8 cellular contexts compared by ENCODE assay signal in genomic region chr9:34139477-34140146, GRCh38. TPM values are rescaled to one million over a fixed set of nuclear protein-coding genes. Genes with fewer than 3 reads are reported as not detected.
DNase-seq lines count a peak whose midpoint lies in the region; ATAC-seq and TF ChIP-seq lines count a peak whose summit lies in the region.

No MANE protein-coding gene starts in this region.

- POLR2A ChIA-PET in AG04450 (lab: Yijun Ruan, JAX): interaction anchor here (0.6 kb wide), 1 partner anchor 118 kb away, joined by 6 read pairs; no protein-coding TSS in a partner anchor

- TF ChIP-seq CTCF in AG04450 (IDR thresholded peaks at IDR 0.05; ENCODE audit: low read depth, low read length): peak; percentile 40
- peak in 1 of 2 donors; percentile 58 for TF ChIP-seq CTCF in right atrium auricular region (IDR thresholded peaks at IDR 0.05)

- CTCF ChIA-PET in AG04450 (lab: Charles Lee): interaction anchor here (0.6 to 1.7 kb wide), 3 partner anchors 13 to 113 kb away, joined by 3 to 5 read pairs (median 5); no protein-coding TSS in a partner anchor

- H3K4me3 ChIP-seq in AG04450 (ENCODE audit: low read depth, low read length) (no peak overlapping the region), right atrium auricular region (no peak overlapping the region)

- no peaks in the 10 kb centered on the region for H3K4me1 ChIP-seq in right atrium auricular region

- H3K9me3 ChIP-seq in AG04450 (ENCODE audit: control insufficient read depth, insufficient read depth, low read length): peaks cover 4% of the 10 kb centered on the region; the same call in 1 of the 2 replicates
- no peaks in the 10 kb centered on the region for H3K9me3 ChIP-seq in right atrium auricular region

- H3K27ac ChIP-seq in AG04450 (ENCODE audit: low read depth, low read length) (no peak overlapping the region), right atrium auricular region (no peak overlapping the region)

- TF ChIP-seq POLR2A in GM18505 (IDR thresholded peaks at IDR 0.05; ENCODE audit: borderline replicate concordance, extremely low read depth, insufficient read depth, insufficient read length): no peak

- H3K27me3 ChIP-seq in AG04450 (ENCODE audit: control insufficient read depth, insufficient read depth, low read length) (no peaks in the 10 kb centered on the region), right atrium auricular region (no peaks in the 10 kb centered on the region)

- no peaks in the 10 kb centered on the region for H3K36me3 ChIP-seq in right atrium auricular region

- DNase-seq in AG04450 (ENCODE audit: low read depth, low spot score) (peak; percentile 60), HT-29 (ENCODE audit: low spot score) (peak; percentile 49), UCSD-AML1 (lab: John Stamatoyannopoulos, UW; ENCODE audit: unreplicated experiment) (peak; percentile 41), right atrium auricular region (ENCODE audit: low spot score) (peak; percentile 85), islet precursor cell (no peak), NCI-H128 (lab: John Stamatoyannopoulos, UW; ENCODE audit: unreplicated experiment) (no peak)

- ATAC-seq in HG03565 (IDR thresholded peaks at IDR 0.05; ENCODE audit: unreplicated experiment) (no peak), GM18505 (IDR thresholded peaks at IDR 0.05; ENCODE audit: unreplicated experiment) (no peak)

RNA-seq across cellular contexts. Expression of gene DCAF12, which starts 13.1 kb away (rescaled TPM):
- polyA plus RNA-seq in AG04450 (2011; rRNA removed): 27.8 and 29.4 TPM in 2 replicates
- polyA minus RNA-seq in AG04450 (2011; rRNA and poly(A)+ RNA removed): 30.6 and 38.4 TPM in 2 replicates
- 24.5 and 28.6 TPM in 2 replicates for total RNA-seq in HT-29 (2014; rRNA removed; shearing (Covaris generic))
- total RNA-seq in right atrium auricular region: 10 to 100 TPM; 20.4 to 20.6 TPM

RNA-seq across cellular contexts. Expression of gene UBAP1, which starts 39.2 kb away (rescaled TPM):
- 56.7 and 57.3 TPM in 2 replicates for polyA plus RNA-seq in AG04450 (2011; rRNA removed)
- 55.3 and 57.3 TPM in 2 replicates for polyA minus RNA-seq in AG04450 (2011; rRNA and poly(A)+ RNA removed)
- total RNA-seq in HT-29 (2014; rRNA removed; shearing (Covaris generic)): 19.1 and 22.4 TPM in 2 replicates
- 10 to 100 TPM; 39.4 to 46.4 TPM for total RNA-seq in right atrium auricular region

Comparison
In these comparisons a context has a peak if more than half of its experiments do, and no peak if none do; other contexts are left out.
1. DNase-seq: peak in AG04450 (single experiment), HT-29 (single experiment), UCSD-AML1 (single experiment) and right atrium auricular region (single experiment); none in islet precursor cell (single experiment) and NCI-H128 (single experiment).